ENCODE assay signal across 32 cellular contexts in the genomic region with DNA sequence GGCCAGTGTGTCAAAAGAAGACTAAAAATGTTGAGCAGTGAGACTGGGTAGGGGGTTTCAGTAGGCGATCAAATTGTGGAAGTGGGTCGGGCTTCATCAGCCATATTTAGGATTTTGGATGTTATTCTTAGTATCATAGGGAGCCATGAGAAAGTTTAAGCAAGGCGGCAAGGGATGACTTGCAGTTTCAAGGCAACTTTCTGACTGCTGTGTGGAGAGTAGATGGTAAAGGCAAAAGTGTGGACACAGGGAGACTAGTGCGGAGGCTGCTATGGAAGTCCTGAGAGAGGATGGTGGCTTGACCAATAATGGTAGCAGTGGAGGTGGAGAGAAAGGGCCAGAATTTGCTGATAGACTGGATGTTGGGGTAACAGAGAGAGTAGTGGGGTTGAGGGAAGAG.
"Had no signal": no experiment of that assay in that cellular context is flagged by ENCODE, and none has a peak within 500 bp of the region (broad histone marks: within the 10 kb centered on the region; RNA-seq: fewer than 3 reads in every experiment).

No MANE protein-coding gene starts in this region.

- H3K36me3 ChIP-seq: ascending aorta, cardiac muscle cell, Peyer's patch, SJSA1 had no signal

- H3K27me3 ChIP-seq: ascending aorta, cardiac muscle cell, Peyer's patch, SJSA1 had no signal

- H3K9me3 Mint-ChIP-seq: activated B cell treated with CpG ODN at 0.5 μM for 24 hours; activated CD4-positive, alpha-beta memory T cell treated with anti-CD3 and anti-CD28 coated beads for 36 hours; activated naive CD4-positive, alpha-beta T cell treated with anti-CD3 and anti-CD28 coated beads, Interleukin-2, amount 10 ng/mL, durations not matched to agents 7 days and 5 days; activated naive CD8-positive, alpha-beta T cell treated with anti-CD3 and anti-CD28 coated beads, Interleukin-2, amount 10 ng/mL, durations not matched to agents 7 days and 5 days; activated T-cell treated with anti-CD3 and anti-CD28 coated beads, Interleukin-2, amount 50 U/mL, for 24 hours; central memory CD8-positive, alpha-beta T cell; T-helper 1 cell treated with Interleukin-12 subunit alpha and Interleukin-12 subunit beta and Interleukin-4 antibody, amounts not matched to agents 30 μg/mL and 1 μg/mL, for 36 hours had no signal

- H3K9me3 ChIP-seq: ascending aorta, Peyer's patch, SJSA1, SK-N-SH had no signal

- H3K4me1 ChIP-seq: ascending aorta, Peyer's patch, SJSA1 had no signal

- ATAC-seq: PC-3 had no signal

- H3K4me3 Mint-ChIP-seq: activated B cell treated with CpG ODN at 0.5 μM for 24 hours; activated CD4-positive, alpha-beta memory T cell treated with anti-CD3 and anti-CD28 coated beads for 36 hours; activated naive CD4-positive, alpha-beta T cell treated with anti-CD3 and anti-CD28 coated beads, Interleukin-2, amount 10 ng/mL, durations not matched to agents 7 days and 5 days; activated naive CD8-positive, alpha-beta T cell treated with anti-CD3 and anti-CD28 coated beads, Interleukin-2, amount 10 ng/mL, durations not matched to agents 7 days and 5 days; activated T-cell treated with anti-CD3 and anti-CD28 coated beads, Interleukin-2, amount 50 U/mL, for 24 hours; central memory CD8-positive, alpha-beta T cell; T-helper 1 cell treated with Interleukin-12 subunit alpha and Interleukin-12 subunit beta and Interleukin-4 antibody, amounts not matched to agents 30 μg/mL and 1 μg/mL, for 36 hours had no signal

- H3K4me3 ChIP-seq: ascending aorta, cardiac muscle cell, coronary artery, Peyer's patch, SJSA1 had no signal

- H3K9ac ChIP-seq: KMS-11, SK-N-SH had no signal

- H3K27ac Mint-ChIP-seq: activated B cell treated with CpG ODN at 0.5 μM for 24 hours; activated CD4-positive, alpha-beta memory T cell treated with anti-CD3 and anti-CD28 coated beads for 36 hours; activated naive CD4-positive, alpha-beta T cell treated with anti-CD3 and anti-CD28 coated beads, Interleukin-2, amount 10 ng/mL, durations not matched to agents 7 days and 5 days; activated naive CD8-positive, alpha-beta T cell treated with anti-CD3 and anti-CD28 coated beads, Interleukin-2, amount 10 ng/mL, durations not matched to agents 7 days and 5 days; activated T-cell treated with anti-CD3 and anti-CD28 coated beads, Interleukin-2, amount 50 U/mL, for 24 hours; T-helper 1 cell treated with Interleukin-12 subunit alpha and Interleukin-12 subunit beta and Interleukin-4 antibody, amounts not matched to agents 30 μg/mL and 1 μg/mL, for 36 hours had no signal

- H3K4me1 Mint-ChIP-seq: activated B cell treated with CpG ODN at 0.5 μM for 24 hours; activated naive CD4-positive, alpha-beta T cell treated with anti-CD3 and anti-CD28 coated beads, Interleukin-2, amount 10 ng/mL, durations not matched to agents 7 days and 5 days; activated naive CD8-positive, alpha-beta T cell treated with anti-CD3 and anti-CD28 coated beads, Interleukin-2, amount 10 ng/mL, durations not matched to agents 7 days and 5 days; central memory CD8-positive, alpha-beta T cell had no signal

- H3K27ac ChIP-seq: ascending aorta, cardiac muscle cell, coronary artery, KMS-11, Peyer's patch, SJSA1, VCaP had no signal

- DNase-seq: activated B cell treated with CpG ODN at 0.5 μM for 24 hours; activated CD4-positive, alpha-beta memory T cell treated with anti-CD3 and anti-CD28 coated beads for 36 hours; activated CD4-positive, alpha-beta T cell treated with anti-CD3 and anti-CD28 coated beads for 48 hours; activated CD4-positive, CD25-positive, alpha-beta regulatory T cell treated with anti-CD3 and anti-CD28 coated beads, Interleukin-2, amount 50 U/mL, for 72 hours; activated effector memory CD4-positive, alpha-beta T cell treated with Interleukin-2 at 50 U/mL for 16 hours; activated naive CD4-positive, alpha-beta T cell treated with anti-CD3 and anti-CD28 coated beads, Interleukin-2, amount 10 ng/mL, durations not matched to agents 7 days and 5 days; activated naive CD8-positive, alpha-beta T cell treated with anti-CD3 and anti-CD28 coated beads, Interleukin-2, amount 10 ng/mL, durations not matched to agents 7 days and 5 days; activated T-cell treated with anti-CD3 and anti-CD28 coated beads, Interleukin-2, amount 50 U/mL, for 24 hours; amygdala; MM.1S; MV-4-11; NCI-H1092; NCI-H1436 treated with DMSO at 0.1 percent for 48 hours; NCI-H1694 treated with DMSO at 0.1 percent for 48 hours; NCI-H2029; NCI-H345; NCI-H524 treated with DMSO at 0.1 percent for 48 hours; NK-92 treated with Interleukin-12 subunit alpha and Interleukin-12 subunit beta, amount 100 ng/mL, for 24 hours; PC-3; Peyer's patch; RPMI8226; SHP77 treated with DMSO at 0.1 percent for 48 hours; SK-N-SH; T-helper 9 cell had no signal

- H3K4me2 ChIP-seq: KMS-11, SK-N-SH had no signal

- H3K27me3 Mint-ChIP-seq: activated B cell treated with CpG ODN at 0.5 μM for 24 hours; activated CD4-positive, alpha-beta memory T cell treated with anti-CD3 and anti-CD28 coated beads for 36 hours; activated naive CD4-positive, alpha-beta T cell treated with anti-CD3 and anti-CD28 coated beads, Interleukin-2, amount 10 ng/mL, durations not matched to agents 7 days and 5 days; activated naive CD8-positive, alpha-beta T cell treated with anti-CD3 and anti-CD28 coated beads, Interleukin-2, amount 10 ng/mL, durations not matched to agents 7 days and 5 days; central memory CD8-positive, alpha-beta T cell had no signal
